ENCODE assay signal across 25 cellular contexts in genomic region chr1:160610584-160611242, GRCh38. TPM values are rescaled to one million over a fixed set of nuclear protein-coding genes. Genes with fewer than 3 reads are reported as not detected.
DNase-seq lines count a peak whose midpoint lies in the region; ATAC-seq and FAIRE-seq lines count a peak whose summit lies in the region.
"Had no signal": no experiment of that assay in that cellular context is flagged by ENCODE, and none has a peak within 500 bp of the region (broad histone marks: within the 10 kb centered on the region; RNA-seq: fewer than 3 reads in every experiment).

No MANE protein-coding gene starts in this region.

- peaks cover 64% of the 10 kb centered on the region for H3K4me1 Mint-ChIP-seq in activated naive CD4-positive, alpha-beta T cell treated with anti-CD3 and anti-CD28 coated beads, Interleukin-2, amount 50 U/mL, for 24 hours
- H3K4me1 Mint-ChIP-seq in activated T-helper 1 cell treated with anti-CD3 and anti-CD28 coated beads, Interleukin-12 subunit alpha, Interleukin-12 subunit beta, Interleukin-2, Interleukin-4 antibody, amounts not matched to agents 30 ng/mL and 10 ng/mL and 1 ng/mL, durations not matched to agents 14 hours and 24 hours and 36 hours (ENCODE audit: low read depth): peaks cover 78% of the 10 kb centered on the region
- H3K4me1 Mint-ChIP-seq in stimulated activated memory B cell treated with anti-CD40 and anti-IgM and Interleukin-4, amounts not matched to agents 10 μg/mL and 1 μg/mL and 100 μg/mL, for 72 hours: peaks cover 40% of the 10 kb centered on the region

- ATAC-seq in stimulated activated memory B cell treated with anti-CD40 and anti-IgM and Interleukin-4, amounts not matched to agents 10 μg/mL and 1 μg/mL and 100 μg/mL, for 72 hours: peak; percentile 17
- no peak for ATAC-seq in HG03135 (IDR thresholded peaks at IDR 0.05; ENCODE audit: unreplicated experiment)
- ATAC-seq: mucosa of descending colon; psoas muscle; stimulated activated naive CD8-positive, alpha-beta T cell treated with anti-CD3 and anti-CD28 coated beads, Interleukin-15, amount 100 ng/mL, for 72 hours had no signal

- no peak for DNase-seq in activated naive CD4-positive, alpha-beta T cell (lab: John Stamatoyannopoulos, UW)
- no peak for DNase-seq in GM19239 (ENCODE audit: insufficient read length, low spot score)
- no peak for DNase-seq in activated T-helper 1 cell treated with anti-CD3 and anti-CD28 coated beads, Interleukin-12 subunit alpha, Interleukin-12 subunit beta, Interleukin-2, Interleukin-4 antibody, amounts not matched to agents 30 ng/mL and 10 ng/mL and 1 ng/mL, durations not matched to agents 14 hours and 24 hours and 36 hours (ENCODE audit: low spot score)
- no peak for DNase-seq in HCEC 1CT
- no peak for DNase-seq in NCI-H2029 treated with DMSO at 0.1 percent for 48 hours (lab: John Stamatoyannopoulos, UW)
- DNase-seq: activated effector memory CD4-positive, alpha-beta T cell treated with Interleukin-2 at 50 U/mL for 16 hours; anterior cingulate cortex; Caco-2; dorsolateral prefrontal cortex; immature natural killer cell; left ventricle myocardium inferior; mucosa of descending colon; NCI-H1436; NCI-H2171 treated with DMSO at 0.1 percent for 48 hours; OCI-M1; psoas muscle; Right ventricle myocardium superior; stimulated activated CD4-positive, alpha-beta T cell treated with anti-CD3 and anti-CD28 coated beads, Interleukin-2, amount 100 ng/mL, for 24 hours; stimulated activated naive CD8-positive, alpha-beta T cell treated with anti-CD3 and anti-CD28 coated beads, Interleukin-15, amount 100 ng/mL, for 72 hours; SW 1271; upper lobe of left lung had no signal

- peaks cover 31% of the 10 kb centered on the region for H3K36me3 Mint-ChIP-seq in activated naive CD4-positive, alpha-beta T cell treated with anti-CD3 and anti-CD28 coated beads, Interleukin-2, amount 50 U/mL, for 24 hours
- peaks cover 68% of the 10 kb centered on the region for H3K36me3 Mint-ChIP-seq in activated T-helper 1 cell treated with anti-CD3 and anti-CD28 coated beads, Interleukin-12 subunit alpha, Interleukin-12 subunit beta, Interleukin-2, Interleukin-4 antibody, amounts not matched to agents 30 ng/mL and 10 ng/mL and 1 ng/mL, durations not matched to agents 14 hours and 24 hours and 36 hours (ENCODE audit: low read depth)
- peaks cover 56% of the 10 kb centered on the region for H3K36me3 Mint-ChIP-seq in stimulated activated memory B cell treated with anti-CD40 and anti-IgM and Interleukin-4, amounts not matched to agents 10 μg/mL and 1 μg/mL and 100 μg/mL, for 72 hours
- H3K36me3 Mint-ChIP-seq: immature natural killer cell had no signal

- H3K27ac Mint-ChIP-seq in activated naive CD4-positive, alpha-beta T cell treated with anti-CD3 and anti-CD28 coated beads, Interleukin-2, amount 50 U/mL, for 24 hours: peak overlapping the region; percentile 87
- peak overlapping the region; percentile 32 for H3K27ac Mint-ChIP-seq in activated T-helper 1 cell treated with anti-CD3 and anti-CD28 coated beads, Interleukin-12 subunit alpha, Interleukin-12 subunit beta, Interleukin-2, Interleukin-4 antibody, amounts not matched to agents 30 ng/mL and 10 ng/mL and 1 ng/mL, durations not matched to agents 14 hours and 24 hours and 36 hours
- peak overlapping the region; percentile 85 for H3K27ac Mint-ChIP-seq in stimulated activated memory B cell treated with anti-CD40 and anti-IgM and Interleukin-4, amounts not matched to agents 10 μg/mL and 1 μg/mL and 100 μg/mL, for 72 hours
- H3K27ac Mint-ChIP-seq: immature natural killer cell had no signal

- no peaks in the 10 kb centered on the region for H3K27me3 Mint-ChIP-seq in activated naive CD4-positive, alpha-beta T cell treated with anti-CD3 and anti-CD28 coated beads, Interleukin-2, amount 50 U/mL, for 24 hours
- no peaks in the 10 kb centered on the region for H3K27me3 Mint-ChIP-seq in activated T-helper 1 cell treated with anti-CD3 and anti-CD28 coated beads, Interleukin-12 subunit alpha, Interleukin-12 subunit beta, Interleukin-2, Interleukin-4 antibody, amounts not matched to agents 30 ng/mL and 10 ng/mL and 1 ng/mL, durations not matched to agents 14 hours and 24 hours and 36 hours (ENCODE audit: insufficient read depth)
- no peaks in the 10 kb centered on the region for H3K27me3 Mint-ChIP-seq in stimulated activated memory B cell treated with anti-CD40 and anti-IgM and Interleukin-4, amounts not matched to agents 10 μg/mL and 1 μg/mL and 100 μg/mL, for 72 hours
- H3K27me3 Mint-ChIP-seq: stimulated activated naive CD8-positive, alpha-beta T cell treated with anti-CD3 and anti-CD28 coated beads, Interleukin-15, amount 100 ng/mL, for 72 hours had no signal

- H3K4me3 Mint-ChIP-seq in activated naive CD4-positive, alpha-beta T cell treated with anti-CD3 and anti-CD28 coated beads, Interleukin-2, amount 50 U/mL, for 24 hours: no peak overlapping the region
- no peak overlapping the region for H3K4me3 Mint-ChIP-seq in activated T-helper 1 cell treated with anti-CD3 and anti-CD28 coated beads, Interleukin-12 subunit alpha, Interleukin-12 subunit beta, Interleukin-2, Interleukin-4 antibody, amounts not matched to agents 30 ng/mL and 10 ng/mL and 1 ng/mL, durations not matched to agents 14 hours and 24 hours and 36 hours
- no peak overlapping the region for H3K4me3 Mint-ChIP-seq in stimulated activated memory B cell treated with anti-CD40 and anti-IgM and Interleukin-4, amounts not matched to agents 10 μg/mL and 1 μg/mL and 100 μg/mL, for 72 hours
- H3K4me3 Mint-ChIP-seq: immature natural killer cell; stimulated activated naive CD8-positive, alpha-beta T cell treated with anti-CD3 and anti-CD28 coated beads, Interleukin-15, amount 100 ng/mL, for 72 hours had no signal

- H3K9me3 Mint-ChIP-seq in activated naive CD4-positive, alpha-beta T cell treated with anti-CD3 and anti-CD28 coated beads, Interleukin-2, amount 50 U/mL, for 24 hours: no peaks in the 10 kb centered on the region
- no peaks in the 10 kb centered on the region for H3K9me3 Mint-ChIP-seq in activated T-helper 1 cell treated with anti-CD3 and anti-CD28 coated beads, Interleukin-12 subunit alpha, Interleukin-12 subunit beta, Interleukin-2, Interleukin-4 antibody, amounts not matched to agents 30 ng/mL and 10 ng/mL and 1 ng/mL, durations not matched to agents 14 hours and 24 hours and 36 hours
- H3K9me3 Mint-ChIP-seq in stimulated activated memory B cell treated with anti-CD40 and anti-IgM and Interleukin-4, amounts not matched to agents 10 μg/mL and 1 μg/mL and 100 μg/mL, for 72 hours: no peaks in the 10 kb centered on the region
- H3K9me3 Mint-ChIP-seq: immature natural killer cell; stimulated activated naive CD8-positive, alpha-beta T cell treated with anti-CD3 and anti-CD28 coated beads, Interleukin-15, amount 100 ng/mL, for 72 hours had no signal

- intact Hi-C loops in activated T-helper 1 cell treated with anti-CD3 and anti-CD28 coated beads, Interleukin-12 subunit alpha, Interleukin-12 subunit beta, Interleukin-2, Interleukin-4 antibody, amounts not matched to agents 30 ng/mL and 10 ng/mL and 1 ng/mL, durations not matched to agents 14 hours and 24 hours and 36 hours (cut with micrococcal nuclease): no loop called here

- FAIRE-seq in GM19239 (lab: Jason Lieb, UNC): peak; percentile 57

RNA-seq across cellular contexts. Expression of gene CD84, which starts 31.4 kb away (rescaled TPM):
- 16.3 and 17.2 TPM in 2 replicates for total RNA-seq in activated T-helper 1 cell treated with anti-CD3 and anti-CD28 coated beads, Interleukin-12 subunit alpha, Interleukin-12 subunit beta, Interleukin-2, Interleukin-4 antibody, amounts not matched to agents 30 ng/mL and 10 ng/mL and 1 ng/mL, durations not matched to agents 14 hours and 24 hours and 36 hours
- total RNA-seq: Caco-2, fibroblast of villous mesenchyme had no signal

RNA-seq across cellular contexts. Expression of gene SLAMF1, which starts 36.1 kb away (rescaled TPM):
- total RNA-seq in activated T-helper 1 cell treated with anti-CD3 and anti-CD28 coated beads, Interleukin-12 subunit alpha, Interleukin-12 subunit beta, Interleukin-2, Interleukin-4 antibody, amounts not matched to agents 30 ng/mL and 10 ng/mL and 1 ng/mL, durations not matched to agents 14 hours and 24 hours and 36 hours: 118 TPM in 2 replicates
- total RNA-seq: Caco-2, fibroblast of villous mesenchyme, left ventricle myocardium inferior had no signal

Comparison
In these comparisons a context has a peak if more than half of its experiments do, and no peak if none do; other contexts are left out.
1. H3K27ac Mint-ChIP-seq: peak in every context shown above with its lines; median percentile 87 in activated naive CD4-positive, alpha-beta T cell treated with anti-CD3 and anti-CD28 coated beads, Interleukin-2, amount 50 U/mL, for 24 hours; 85 in stimulated activated memory B cell treated with anti-CD40 and anti-IgM and Interleukin-4, amounts not matched to agents 10 μg/mL and 1 μg/mL and 100 μg/mL, for 72 hours; 32 in activated T-helper 1 cell treated with anti-CD3 and anti-CD28 coated beads, Interleukin-12 subunit alpha, Interleukin-12 subunit beta, Interleukin-2, Interleukin-4 antibody, amounts not matched to agents 30 ng/mL and 10 ng/mL and 1 ng/mL, durations not matched to agents 14 hours and 24 hours and 36 hours.